ENCODE assay signal across 12 cellular contexts in genomic region chr5:61603211-61603908, GRCh38.
A peak's percentile ranks its signal among the peaks of the same experiment; 100 is the strongest.
DNase-seq lines count a peak whose midpoint lies in the region; ATAC-seq and TF ChIP-seq lines count a peak whose summit lies in the region.
"Had no signal": no experiment of that assay in that cellular context is flagged by ENCODE, and none has a peak within 500 bp of the region (broad histone marks: within the 10 kb centered on the region; RNA-seq: fewer than 3 reads in every experiment).

No MANE protein-coding gene starts in this region.

- H3K4me1 ChIP-seq in osteoblast (ENCODE audit: insufficient read depth, low read length): peaks cover 5% of the 10 kb centered on the region
- H3K4me1 ChIP-seq: parathyroid adenoma had no signal

- H3K4me3 ChIP-seq in fibroblast of pulmonary artery (replicated peaks; ENCODE audit: low read depth, low read length) (no peak overlapping the region), osteoblast (ENCODE audit: insufficient read depth, low read length) (no peak overlapping the region)

- H3K4me2 ChIP-seq in osteoblast (ENCODE audit: insufficient read depth, low read length): no peak overlapping the region

- H3K9me3 ChIP-seq in osteoblast (ENCODE audit: low read depth, low read length): no peaks in the 10 kb centered on the region

- H3K27me3 ChIP-seq in osteoblast (ENCODE audit: insufficient read depth, low read length): peaks cover 12% of the 10 kb centered on the region

- ATAC-seq in GM21529 (IDR thresholded peaks at IDR 0.05; ENCODE audit: unreplicated experiment): no peak
- ATAC-seq in GM21447 (IDR thresholded peaks at IDR 0.05; ENCODE audit: unreplicated experiment): no peak
- ATAC-seq in GM18867 (IDR thresholded peaks at IDR 0.05; ENCODE audit: unreplicated experiment): no peak
- ATAC-seq: T-helper 17 cell had no signal

- no peaks in the 10 kb centered on the region for H3K79me2 ChIP-seq in osteoblast (ENCODE audit: insufficient read depth, low read length)
- H3K79me2 ChIP-seq: parathyroid adenoma had no signal

- H2AFZ ChIP-seq in osteoblast (ENCODE audit: low read length): no peak overlapping the region
- H2AFZ ChIP-seq: parathyroid adenoma had no signal

- H3K27ac ChIP-seq in osteoblast (ENCODE audit: low read depth, low read length): no peak overlapping the region
- H3K27ac ChIP-seq: parathyroid adenoma had no signal

- no peaks in the 10 kb centered on the region for H4K20me1 ChIP-seq in osteoblast (ENCODE audit: insufficient read depth, low read length)

- TF ChIP-seq CTCF in fibroblast of pulmonary artery (IDR thresholded peaks at IDR 0.05; ENCODE audit: low read length, missing control alignments) (peak; percentile 3), osteoblast (IDR thresholded peaks at IDR 0.05; ENCODE audit: extremely low read depth, low read depth, low read length) (peak; percentile 9)

- DNase-seq in EH (ENCODE audit: low read depth) (peak; percentile 71), RPMI7951 (ENCODE audit: low read depth) (peak; percentile 9), fibroblast of pulmonary artery (ENCODE audit: low read depth) (no peak), osteoblast (ENCODE audit: insufficient read length, low spot score, missing footprints) (peak; percentile 69), Kasumi-1 (lab: John Stamatoyannopoulos, UW) (no peak)
- DNase-seq: activated T-cell treated with anti-CD3 and anti-CD28 coated beads, Interleukin-2, amount 50 U/mL, for 1 hour; NCI-H524 treated with DMSO at 0.1 percent for 48 hours; T-helper 17 cell had no signal

- H3K36me3 ChIP-seq in osteoblast (ENCODE audit: insufficient read depth, low read length): no peaks in the 10 kb centered on the region

Comparison
In these comparisons a context has a peak if more than half of its experiments do, and no peak if none do; other contexts are left out.
1. DNase-seq: peak in EH (single experiment), RPMI7951 (single experiment) and osteoblast (single experiment); none in fibroblast of pulmonary artery (single experiment) and Kasumi-1 (0 of 2).